ENCODE assay signal across 9 cellular contexts in the genomic region with DNA sequence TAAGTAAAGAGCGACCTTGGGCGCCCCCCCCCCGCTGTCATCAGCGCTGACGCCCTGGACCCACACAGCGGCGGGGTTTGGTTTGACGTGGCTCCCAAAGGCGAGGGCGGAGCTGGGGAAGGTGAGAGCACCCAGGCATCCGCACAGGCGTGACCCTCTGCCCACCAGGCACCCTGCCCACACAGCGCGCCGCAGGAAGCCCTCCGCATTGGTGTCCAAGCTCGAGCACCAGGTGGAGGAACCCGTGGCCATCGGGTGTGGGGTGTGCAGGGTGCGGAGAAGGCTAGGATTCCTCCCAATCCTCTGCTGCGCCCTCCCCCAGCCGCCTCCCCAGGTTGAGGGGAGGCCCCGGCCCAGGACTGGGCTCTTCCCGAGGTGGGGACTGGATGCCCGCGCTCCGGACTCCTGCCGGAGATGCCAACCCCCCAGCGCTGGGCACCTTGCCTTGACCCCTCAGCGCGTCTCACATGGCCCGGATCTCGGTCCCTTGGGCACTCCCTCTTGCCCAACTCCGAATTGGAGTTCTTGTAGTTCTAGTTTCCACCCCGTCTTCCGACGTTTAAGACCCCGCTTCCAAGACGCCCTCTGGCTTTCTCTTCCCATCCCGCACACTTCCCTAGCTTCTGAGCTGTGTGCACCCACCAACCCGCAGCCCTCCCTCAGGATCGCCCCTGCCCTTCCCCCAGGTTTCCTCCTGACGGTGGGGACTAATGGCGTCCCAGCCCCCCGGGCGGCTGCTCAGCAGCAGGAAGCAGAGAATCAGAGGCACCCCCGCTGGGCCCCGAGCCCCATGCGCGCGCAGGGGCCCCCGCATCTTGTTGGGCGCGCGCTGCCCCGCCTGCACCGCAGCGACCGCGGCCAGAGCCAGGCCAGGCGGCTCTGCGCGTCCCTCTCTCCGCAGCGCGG. TPM values are rescaled to one million over a fixed set of nuclear protein-coding genes. Genes with fewer than 3 reads are reported as not detected.
DNase-seq lines count a peak whose midpoint lies in the region; ATAC-seq and TF ChIP-seq lines count a peak whose summit lies in the region.
"Had no signal": no experiment of that assay in that cellular context is flagged by ENCODE, and none has a peak within 500 bp of the region (broad histone marks: within the 10 kb centered on the region; RNA-seq: fewer than 3 reads in every experiment).

No MANE protein-coding gene starts in this region.

- peak; percentile 68 for ATAC-seq in Panc1
- peak; percentile 22 for ATAC-seq in left ventricle myocardium superior
- no peak for ATAC-seq in HG02938 (IDR thresholded peaks at IDR 0.05; ENCODE audit: unreplicated experiment)

- no TSS peak for BruUV-seq in Panc1 (replicated peaks; lab: Mats Ljungman, UMichigan)

- H3K4me3 ChIP-seq in Panc1 (ENCODE audit: low read depth in 2 of 2, low read length in 2 of 2), result peak overlapping the region; percentile 18 to 20; a peak in 3 of 4 replicates
- peak overlapping the region; percentile 19 for H3K4me3 ChIP-seq in skeletal muscle satellite cell (ENCODE audit: low read length)

- H3K36me3 ChIP-seq in Panc1 (ENCODE audit: control insufficient read depth, insufficient read depth, low read length) (no peaks in the 10 kb centered on the region), skeletal muscle satellite cell (ENCODE audit: insufficient read depth, low read length) (no peaks in the 10 kb centered on the region)

- peak; percentile 24 for DNase-seq in NCI-H146 (lab: John Stamatoyannopoulos, UW)
- DNase-seq in NCI-H146 treated with DMSO at 0.1 percent for 48 hours (lab: John Stamatoyannopoulos, UW; ENCODE audit: unreplicated experiment), result no peak
- DNase-seq in Panc1 (ENCODE audit: low read depth, low spot score), result no peak
- DNase-seq in left ventricle myocardium superior, result no peak
- no peak for DNase-seq in superior temporal gyrus (ENCODE audit: extremely low spot score)
- no peak for DNase-seq in LoVo (ENCODE audit: low spot score)
- DNase-seq: NCI-H510A treated with DMSO at 0.1 percent for 48 hours had no signal

- intact Hi-C loops in Panc1 (cut with micrococcal nuclease; ENCODE audit: unreplicated experiment), result no loop called here
- intact Hi-C loops in left ventricle myocardium superior (cut with micrococcal nuclease), result no loop called here

- H3K9ac ChIP-seq in skeletal muscle satellite cell (ENCODE audit: low read depth, low read length), result no peak overlapping the region

- H3K9me3 ChIP-seq in Panc1 (ENCODE audit: control insufficient read depth, insufficient read depth, low read depth, low read length), result no peaks in the 10 kb centered on the region
- H3K9me3 ChIP-seq in skeletal muscle satellite cell (replicated peaks; ENCODE audit: low read length), result no peaks in the 10 kb centered on the region

- peaks cover 5% of the 10 kb centered on the region for H3K4me1 ChIP-seq in Panc1 (ENCODE audit: control insufficient read depth, insufficient read depth, low read length)
- H3K4me1 ChIP-seq in skeletal muscle satellite cell (ENCODE audit: control insufficient read depth, insufficient read depth, low read length), result peaks cover 12% of the 10 kb centered on the region

- POLR2A ChIA-PET in Panc1 (lab: Charles Lee), result no interaction called here

- CTCF ChIA-PET in Panc1 (lab: Charles Lee), result no interaction called here

- H3K4me2 ChIP-seq in skeletal muscle satellite cell (ENCODE audit: low read length), result peak overlapping the region; percentile 47

- H3K27me3 ChIP-seq in Panc1 (ENCODE audit: control insufficient read depth, insufficient read depth, low read length) (no peaks in the 10 kb centered on the region; the same call in 1 of the 2 replicates), skeletal muscle satellite cell (ENCODE audit: control insufficient read depth, insufficient read depth, low read length) (peaks cover 72% of the 10 kb centered on the region)

- in situ Hi-C loops in Panc1 (cut with HindIII; ENCODE audit: low pct_unique_long_range_greater_than_20kb, low sequenced_read_pairs), result no loop called here

- no peak for TF ChIP-seq CTCF in Panc1 (IDR thresholded peaks at IDR 0.05)

- no peak overlapping the region for H3K27ac ChIP-seq in Panc1 (ENCODE audit: low read length)

RNA-seq across cellular contexts. Expression of a gene that starts 25.9 kb away (rescaled TPM):
- not detected for total RNA-seq in Panc1 (2021; ENCODE audit: unreplicated experiment)
- polyA plus RNA-seq in Panc1 (2012; ENCODE audit: insufficient read length), result not detected
- not detected for total RNA-seq in left ventricle myocardium superior
- not detected in 2 replicates for total RNA-seq in skeletal muscle satellite cell (2012; rRNA removed)

RNA-seq across cellular contexts. Expression of a gene that starts 29.3 kb away (rescaled TPM):
- total RNA-seq in Panc1 (2021; ENCODE audit: unreplicated experiment) (107 TPM), left ventricle myocardium superior (74.8 TPM)
- polyA plus RNA-seq in Panc1 (2012; ENCODE audit: insufficient read length), result 149 TPM
- total RNA-seq in skeletal muscle satellite cell (2012; rRNA removed), result 69.5 and 79.3 TPM in 2 replicates

RNA-seq across cellular contexts. Expression of a gene that starts 49.2 kb away (rescaled TPM):
- total RNA-seq in Panc1 (2021; ENCODE audit: unreplicated experiment) (not detected), left ventricle myocardium superior (not detected)
- polyA plus RNA-seq in Panc1 (2012; ENCODE audit: insufficient read length), result 0.35 TPM
- total RNA-seq in skeletal muscle satellite cell (2012; rRNA removed), result 0.66 and 2.5 TPM in 2 replicates

RNA-seq across cellular contexts. Expression of a gene that starts 59.8 kb away (rescaled TPM):
- total RNA-seq in Panc1 (2021; ENCODE audit: unreplicated experiment), result 0.69 TPM
- 0.19 TPM for polyA plus RNA-seq in Panc1 (2012; ENCODE audit: insufficient read length)
- 14,457 TPM for total RNA-seq in left ventricle myocardium superior
- 73.8 and 446 TPM in 2 replicates for total RNA-seq in skeletal muscle satellite cell (2012; rRNA removed)
